Comparison of ENCODE assay signal across 29 cellular contexts in the genomic region with DNA sequence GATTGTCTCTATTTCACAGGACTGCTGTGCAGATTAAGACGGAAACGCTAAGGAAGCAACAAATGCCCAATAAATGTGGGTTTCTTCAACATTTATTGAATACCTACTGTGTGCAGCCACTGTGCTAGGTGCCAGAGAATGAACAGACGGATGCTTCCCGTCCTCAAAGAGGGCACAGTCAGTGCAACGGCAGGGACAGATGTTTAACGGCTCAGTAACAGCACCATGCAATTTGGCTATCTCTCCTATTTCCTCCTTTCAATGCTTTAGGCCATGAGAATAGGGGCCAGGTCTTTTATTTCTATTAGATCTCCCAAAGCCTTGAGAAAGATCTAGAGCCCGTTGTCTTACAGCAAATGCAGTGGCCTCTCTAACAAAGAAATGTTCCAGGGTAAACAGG. TPM values are rescaled to one million over a fixed set of nuclear protein-coding genes. Genes with fewer than 3 reads are reported as not detected.
"Had no signal": no experiment of that assay in that cellular context is flagged by ENCODE, and none has a peak within 500 bp of the region (broad histone marks: within the 10 kb centered on the region; RNA-seq: fewer than 3 reads in every experiment).

No MANE protein-coding gene starts in this region.

- H3K27me3 Mint-ChIP-seq: activated CD4-positive, alpha-beta memory T cell treated with anti-CD3 and anti-CD28 coated beads for 36 hours; activated CD8-positive, alpha-beta memory T cell treated with anti-CD3 and anti-CD28 coated beads, Interleukin-2, amount 10 ng/mL, durations not matched to agents 7 days and 5 days; activated naive CD8-positive, alpha-beta T cell treated with anti-CD3 and anti-CD28 coated beads, Interleukin-2, amount 10 ng/mL, durations not matched to agents 7 days and 5 days had no signal

- H3K9me3 ChIP-seq: breast epithelium, left ventricle myocardium inferior, uterus had no signal

- H3K4me1 ChIP-seq: breast epithelium, left ventricle myocardium inferior, uterus had no signal

- H3K27me3 ChIP-seq: uterus had no signal

- H3K4me3 Mint-ChIP-seq: activated CD4-positive, alpha-beta memory T cell treated with anti-CD3 and anti-CD28 coated beads for 36 hours; activated CD8-positive, alpha-beta memory T cell treated with anti-CD3 and anti-CD28 coated beads, Interleukin-2, amount 10 ng/mL, durations not matched to agents 7 days and 5 days; activated naive CD8-positive, alpha-beta T cell treated with anti-CD3 and anti-CD28 coated beads, Interleukin-2, amount 10 ng/mL, durations not matched to agents 7 days and 5 days; central memory CD8-positive, alpha-beta T cell; effector memory CD8-positive, alpha-beta T cell; immature natural killer cell; mesothelial cell of epicardium; neural crest cell; stimulated activated naive B cell treated with anti-CD40 and anti-IgM and Interleukin-4, amounts not matched to agents 10 μg/mL and 1 μg/mL and 100 μg/mL, for 72 hours; WTC11 had no signal

- H3K4me3 ChIP-seq: breast epithelium, dorsolateral prefrontal cortex, left ventricle myocardium inferior, uterus had no signal

- H3K36me3 Mint-ChIP-seq: activated CD4-positive, alpha-beta memory T cell treated with anti-CD3 and anti-CD28 coated beads for 36 hours; activated CD8-positive, alpha-beta memory T cell treated with anti-CD3 and anti-CD28 coated beads, Interleukin-2, amount 10 ng/mL, durations not matched to agents 7 days and 5 days; activated naive CD8-positive, alpha-beta T cell treated with anti-CD3 and anti-CD28 coated beads, Interleukin-2, amount 10 ng/mL, durations not matched to agents 7 days and 5 days; immature natural killer cell; mesothelial cell of epicardium; stimulated activated naive B cell treated with anti-CD40 and anti-IgM and Interleukin-4, amounts not matched to agents 10 μg/mL and 1 μg/mL and 100 μg/mL, for 72 hours; WTC11 had no signal

- H3K4me1 Mint-ChIP-seq: activated CD8-positive, alpha-beta memory T cell treated with anti-CD3 and anti-CD28 coated beads, Interleukin-2, amount 10 ng/mL, durations not matched to agents 7 days and 5 days; central memory CD8-positive, alpha-beta T cell; immature natural killer cell; neural crest cell; stimulated activated naive B cell treated with anti-CD40 and anti-IgM and Interleukin-4, amounts not matched to agents 10 μg/mL and 1 μg/mL and 100 μg/mL, for 72 hours had no signal

- H3K9me3 Mint-ChIP-seq: activated CD4-positive, alpha-beta memory T cell treated with anti-CD3 and anti-CD28 coated beads for 36 hours; activated naive CD8-positive, alpha-beta T cell treated with anti-CD3 and anti-CD28 coated beads, Interleukin-2, amount 10 ng/mL, durations not matched to agents 7 days and 5 days; central memory CD8-positive, alpha-beta T cell; effector memory CD8-positive, alpha-beta T cell; immature natural killer cell; mesothelial cell of epicardium; neural crest cell; stimulated activated naive B cell treated with anti-CD40 and anti-IgM and Interleukin-4, amounts not matched to agents 10 μg/mL and 1 μg/mL and 100 μg/mL, for 72 hours; WTC11 had no signal

- H3K36me3 ChIP-seq: breast epithelium, left ventricle myocardium inferior, uterus had no signal

- DNase-seq: activated CD4-positive, alpha-beta memory T cell treated with anti-CD3 and anti-CD28 coated beads for 36 hours; activated CD4-positive, alpha-beta T cell treated with anti-CD3 and anti-CD28 coated beads for 4 hours; activated CD8-positive, alpha-beta memory T cell treated with anti-CD3 and anti-CD28 coated beads, Interleukin-2, amount 10 ng/mL, durations not matched to agents 7 days and 5 days; activated effector memory CD4-positive, alpha-beta T cell treated with anti-CD3 and anti-CD28 coated beads, Interleukin-2, amount 50 U/mL, for 16 hours; activated naive CD8-positive, alpha-beta T cell treated with anti-CD3 and anti-CD28 coated beads, Interleukin-2, amount 10 ng/mL, durations not matched to agents 7 days and 5 days; activated T-cell treated with anti-CD3 and anti-CD28 coated beads for 4 hours; amniotic stem cell; dorsolateral prefrontal cortex; effector memory CD8-positive, alpha-beta T cell; foreskin melanocyte; immature natural killer cell; kidney glomerular epithelial cell; left ventricle myocardium inferior; occipital lobe; retina; stimulated activated CD4-positive, alpha-beta T cell treated with anti-CD3 and anti-CD28 coated beads, Interleukin-2, amount 100 ng/mL, for 48 hours; stimulated activated CD8-positive, alpha-beta memory T cell treated with anti-CD3 and anti-CD28 coated beads, Interleukin-4, amount 100 ng/mL, for 48 hours; stimulated activated naive B cell treated with anti-CD40 and anti-IgM and Interleukin-4, amounts not matched to agents 10 μg/mL and 1 μg/mL and 100 μg/mL, for 72 hours; trophoblast cell; uterus had no signal

- H3K27ac Mint-ChIP-seq: activated CD4-positive, alpha-beta memory T cell treated with anti-CD3 and anti-CD28 coated beads for 36 hours; activated CD8-positive, alpha-beta memory T cell treated with anti-CD3 and anti-CD28 coated beads, Interleukin-2, amount 10 ng/mL, durations not matched to agents 7 days and 5 days; activated naive CD8-positive, alpha-beta T cell treated with anti-CD3 and anti-CD28 coated beads, Interleukin-2, amount 10 ng/mL, durations not matched to agents 7 days and 5 days; effector memory CD8-positive, alpha-beta T cell; immature natural killer cell; mesothelial cell of epicardium; progenitor cell of endocrine pancreas; stimulated activated naive B cell treated with anti-CD40 and anti-IgM and Interleukin-4, amounts not matched to agents 10 μg/mL and 1 μg/mL and 100 μg/mL, for 72 hours; WTC11 had no signal

- H3K27ac ChIP-seq: breast epithelium, dorsolateral prefrontal cortex, left ventricle myocardium inferior, uterus had no signal

RNA-seq across cellular contexts. Expression of gene EDAR, which starts 7.2 kb away (rescaled TPM):
- total RNA-seq: activated CD8-positive, alpha-beta memory T cell treated with anti-CD3 and anti-CD28 coated beads, Interleukin-2, amount 10 ng/mL, durations not matched to agents 7 days and 5 days; endothelial cell of umbilical vein; lung microvascular endothelial cell; neural crest cell; occipital lobe; temporal lobe; WTC11 had no signal
- polyA plus RNA-seq: endothelial cell of umbilical vein, immature natural killer cell had no signal
